ENCODE assay signal across 20 cellular contexts in genomic region chr5:144815131-144815530, GRCh38.
A peak's percentile ranks its signal among the peaks of the same experiment; 100 is the strongest.
DNase-seq lines count a peak whose midpoint lies in the region; ATAC-seq and TF ChIP-seq lines count a peak whose summit lies in the region.
"Had no signal": no experiment of that assay in that cellular context is flagged by ENCODE, and none has a peak within 500 bp of the region (broad histone marks: within the 10 kb centered on the region; RNA-seq: fewer than 3 reads in every experiment).

No MANE protein-coding gene starts in this region.

- peak; percentile 62 for DNase-seq in EH (ENCODE audit: low read depth)
- DNase-seq in GM23248 = peak; percentile 58
- peak; percentile 38 for DNase-seq in LHCN-M2 (ENCODE audit: low read depth)
- DNase-seq in fibroblast of mammary gland (ENCODE audit: low read depth) = peak; percentile 3
- DNase-seq in neural progenitor cell (ENCODE audit: low spot score) = no peak
- no peak for DNase-seq in glomerular visceral epithelial cell (ENCODE audit: extremely low spot score)
- no peak for DNase-seq in NCI-H446 (lab: John Stamatoyannopoulos, UW)
- DNase-seq: CD4-positive, CD25-positive, alpha-beta regulatory T cell; CD8-positive, alpha-beta memory T cell; DMS 273 treated with DMSO at 0.1 percent for 48 hours; DMS79; GDM1; GOT3 had no signal

- 31 to 32% methylated on average over 2 of the region's 2 CpGs for WGBS in GM23248 (ENCODE audit: low coverage in 1 of 2, low lambda C conversion rate in 2 of 2, missing lambda C conversion rate in 2 of 2), 2 experiments

- no peaks in the 10 kb centered on the region for H4K20me1 ChIP-seq in GM23248 (ENCODE audit: insufficient read depth)
- H4K20me1 ChIP-seq in neural progenitor cell (ENCODE audit: low read depth) = no peaks in the 10 kb centered on the region
- H4K20me1 ChIP-seq: BLaER1 had no signal

- no peaks in the 10 kb centered on the region for H3K9me2 ChIP-seq in GM23248 (ENCODE audit: insufficient read depth)

- no peaks in the 10 kb centered on the region for H3K4me1 Mint-ChIP-seq in neural progenitor cell
- H3K4me1 Mint-ChIP-seq: B cell; CD4-positive, CD25-positive, alpha-beta regulatory T cell; CD8-positive, alpha-beta memory T cell had no signal

- H3K27me3 ChIP-seq in GM23248 (replicated peaks; ENCODE audit: insufficient read depth) = no peaks in the 10 kb centered on the region
- no peaks in the 10 kb centered on the region for H3K27me3 ChIP-seq in neural progenitor cell
- H3K27me3 ChIP-seq: BLaER1 had no signal

- H3K9ac ChIP-seq in GM23248 (no peak overlapping the region), neural progenitor cell (no peak overlapping the region)
- H3K9ac ChIP-seq: BLaER1 had no signal

- H3K27ac ChIP-seq in GM23248 = no peak overlapping the region
- H3K27ac ChIP-seq in neural progenitor cell = no peak overlapping the region
- H3K27ac ChIP-seq: 22Rv1, BLaER1, C4-2B had no signal

- H3K79me2 ChIP-seq in GM23248 (ENCODE audit: insufficient read depth) = no peaks in the 10 kb centered on the region
- H3K79me2 ChIP-seq in neural progenitor cell (ENCODE audit: low read depth) = no peaks in the 10 kb centered on the region

- H3K4me2 ChIP-seq in GM23248 (ENCODE audit: unreplicated experiment) (no peak overlapping the region), neural progenitor cell (no peak overlapping the region)
- H3K4me2 ChIP-seq: BLaER1 had no signal

- peaks cover 33% of the 10 kb centered on the region for H3K4me1 ChIP-seq in GM23248 (ENCODE audit: insufficient read depth)
- no peaks in the 10 kb centered on the region for H3K4me1 ChIP-seq in neural progenitor cell
- H3K4me1 ChIP-seq: BLaER1, HAP-1 had no signal

- in situ Hi-C loops in GM23248 (cut with MboI) = no loop called here

- H2AFZ ChIP-seq in GM23248 (no peak overlapping the region), neural progenitor cell (replicated peaks) (no peak overlapping the region)

- H3K9me3 ChIP-seq in GM23248 (ENCODE audit: low read depth) (no peaks in the 10 kb centered on the region), neural progenitor cell (ENCODE audit: low read depth) (no peaks in the 10 kb centered on the region)
- H3K9me3 ChIP-seq: BLaER1, HAP-1 had no signal

- H3K36me3 ChIP-seq in GM23248 (ENCODE audit: low read depth) (no peaks in the 10 kb centered on the region), neural progenitor cell (no peaks in the 10 kb centered on the region)
- H3K36me3 ChIP-seq: BLaER1, HAP-1 had no signal

- H3K27ac Mint-ChIP-seq in neural progenitor cell = no peak overlapping the region
- H3K27ac Mint-ChIP-seq: B cell; CD4-positive, CD25-positive, alpha-beta regulatory T cell; CD8-positive, alpha-beta memory T cell had no signal

- H3K9me3 Mint-ChIP-seq in neural progenitor cell = no peaks in the 10 kb centered on the region

- no peaks in the 10 kb centered on the region for H3K27me3 Mint-ChIP-seq in neural progenitor cell (ENCODE audit: insufficient read depth, low read depth)
- H3K27me3 Mint-ChIP-seq: B cell; CD4-positive, CD25-positive, alpha-beta regulatory T cell; CD8-positive, alpha-beta memory T cell had no signal

- ATAC-seq in GM21529 (IDR thresholded peaks at IDR 0.05; ENCODE audit: unreplicated experiment) = no peak
- ATAC-seq: GM12878 had no signal

- TF ChIP-seq CTCF in fibroblast of mammary gland (conservative IDR thresholded peaks at IDR 0.05; ENCODE audit: control insufficient read depth, insufficient read depth, low read depth, low read length) = no peak
- no peak for TF ChIP-seq CTCF in neural progenitor cell (IDR thresholded peaks at IDR 0.05)

- peaks cover 17% of the 10 kb centered on the region; the same call in 1 of the 2 replicates for H3F3A ChIP-seq in GM23248 (ENCODE audit: insufficient read depth)
- no peaks in the 10 kb centered on the region for H3F3A ChIP-seq in neural progenitor cell (ENCODE audit: low read depth)

- no peaks in the 10 kb centered on the region for H3K36me3 Mint-ChIP-seq in neural progenitor cell
- H3K36me3 Mint-ChIP-seq: CD4-positive, CD25-positive, alpha-beta regulatory T cell; CD8-positive, alpha-beta memory T cell had no signal

- H3K4me3 ChIP-seq in GM23248 = no peak overlapping the region
- no peak overlapping the region for H3K4me3 ChIP-seq in fibroblast of mammary gland (ENCODE audit: control insufficient read depth, low read depth, low read length)
- no peak overlapping the region for H3K4me3 ChIP-seq in neural progenitor cell
- H3K4me3 ChIP-seq: BLaER1, GM12878, HAP-1 had no signal

- H3K4me3 Mint-ChIP-seq in neural progenitor cell = no peak overlapping the region
- H3K4me3 Mint-ChIP-seq: B cell; CD4-positive, CD25-positive, alpha-beta regulatory T cell; CD8-positive, alpha-beta memory T cell had no signal

Comparison
In these comparisons a context has a peak if more than half of its experiments do, and no peak if none do; other contexts are left out.
1. DNase-seq: peak in EH (single experiment), GM23248 (single experiment), LHCN-M2 (single experiment) and fibroblast of mammary gland (single experiment); none in neural progenitor cell (single experiment), glomerular visceral epithelial cell (single experiment) and NCI-H446 (0 of 2).